In genomic region chrX:101079736-101080135, GRCh38 we compare ENCODE assay signal across 12 cellular contexts. TPM values are rescaled to one million over a fixed set of nuclear protein-coding genes. Genes with fewer than 3 reads are reported as not detected.
DNase-seq lines count a peak whose midpoint lies in the region; ATAC-seq, FAIRE-seq and TF ChIP-seq lines count a peak whose summit lies in the region.
"Had no signal": no experiment of that assay in that cellular context is flagged by ENCODE, and none has a peak within 500 bp of the region (broad histone marks: within the 10 kb centered on the region; RNA-seq: fewer than 3 reads in every experiment).

No MANE protein-coding gene starts in this region.

- no peak for TF ChIP-seq RAD21 in H1 (IDR thresholded peaks at IDR 0.05 in 1 of 2, conservative IDR thresholded peaks at IDR 0.05 in 1 of 2; ENCODE audit: low read depth in 2 of 2, low read length in 2 of 2)

- no peaks in the 10 kb centered on the region for H3K36me3 ChIP-seq in H1 (ENCODE audit: control insufficient read depth in 2 of 4, insufficient read depth in 4 of 4, low read length in 3 of 4)
- no peaks in the 10 kb centered on the region for H3K36me3 ChIP-seq in muscle layer of duodenum (ENCODE audit: control insufficient read depth in 1 of 2, insufficient read depth in 2 of 2, low read length in 2 of 2)
- no peaks in the 10 kb centered on the region for H3K36me3 ChIP-seq in transverse colon
- H3K36me3 ChIP-seq in CD8-positive, alpha-beta T cell (ENCODE audit: insufficient read depth, low read length), result no peaks in the 10 kb centered on the region

- no peak overlapping the region for H3K23ac ChIP-seq in H1 (ENCODE audit: insufficient read length)

- H3K27ac ChIP-seq in H1 (ENCODE audit: low read depth, low read length), result no peak overlapping the region
- H3K27ac ChIP-seq in muscle layer of duodenum (ENCODE audit: low read length), result no peak overlapping the region
- peak overlapping the region in 3 of 4 donors; percentile 50 to 75 (median 66) for H3K27ac ChIP-seq in transverse colon
- no peak overlapping the region for H3K27ac ChIP-seq in CD8-positive, alpha-beta T cell (ENCODE audit: low read depth, low read length)
- H3K27ac ChIP-seq: foreskin keratinocyte had no signal

- no peak overlapping the region for H3K4me3 Mint-ChIP-seq in CD8-positive, alpha-beta T cell
- H3K4me3 Mint-ChIP-seq: activated CD4-positive, alpha-beta T cell treated with anti-CD3 and anti-CD28 coated beads, Interleukin-2, amount 10 ng/mL, durations not matched to agents 24 days and 14 days; IgD-negative memory B cell had no signal

- peak overlapping the region; percentile 79 to 88 for H3K4me2 ChIP-seq in H1 (ENCODE audit: insufficient read depth in 1 of 2, low read depth in 2 of 2, low read length in 2 of 2)

- no peak overlapping the region for H2BK120ac ChIP-seq in H1 (replicated peaks; ENCODE audit: low read depth, low read length)

- intact Hi-C loops in transverse colon (cut with DNase I; ENCODE audit: low total_unique reads), result loop anchor here (5.0 kb wide), 1 partner anchor 538 kb away; the partner anchor contains the start of gene ARMCX6
- intact Hi-C loops in CD8-positive, alpha-beta T cell (cut with DNase I, micrococcal nuclease), result no loop called here

- CTCF ChIA-PET in H1 (lab: Charles Lee; ENCODE audit: partially characterized antibody), result no interaction called here
- CTCF ChIA-PET in CD8-positive, alpha-beta T cell (lab: Charles Lee), result no interaction called here

- H3K79me2 ChIP-seq in H1 (ENCODE audit: control insufficient read depth in 1 of 2, insufficient read depth in 2 of 2, low read length in 2 of 2), result no peaks in the 10 kb centered on the region

- in situ Hi-C loops in transverse colon (cut with MboI; ENCODE audit: low pct_ligation_motif_present in 1 of 4, low pct_unique_long_range_greater_than_20kb in 1 of 4, low sequenced_read_pairs in 3 of 4), result no loop called here

- no peak overlapping the region for H2BK20ac ChIP-seq in H1 (ENCODE audit: low read length)

- no peak for ATAC-seq in CD8-positive, alpha-beta T cell
- ATAC-seq: foreskin keratinocyte had no signal

- no peak for FAIRE-seq in H1 (lab: Jason Lieb, UNC)

- TF ChIP-seq POLR2A in H1 (IDR thresholded peaks at IDR 0.05; ENCODE audit: control extremely low read depth in 1 of 2, low read depth in 2 of 2, low read length in 2 of 2) (no peak), transverse colon (IDR thresholded peaks at IDR 0.05) (no peak)

- H3K27me3 ChIP-seq in H1 (replicated peaks in 1 of 4; ENCODE audit: control insufficient read depth in 3 of 4, extremely low read depth in 1 of 4, insufficient read depth in 3 of 4, low read length in 3 of 4) (peaks cover 0 to 2% (median 1%) of the 10 kb centered on the region in 4 experiments; a peak in 3 of 7 replicates), muscle layer of duodenum (ENCODE audit: low read depth, low read length) (no peaks in the 10 kb centered on the region), transverse colon (no peaks in the 10 kb centered on the region)
- no peaks in the 10 kb centered on the region for H3K27me3 ChIP-seq in CD8-positive, alpha-beta T cell (ENCODE audit: insufficient read depth, low read length)
- H3K27me3 ChIP-seq: foreskin keratinocyte had no signal

- 0% methylated on average over 1 of the region's 7 CpGs; no CpG with 5 or more reads in 1 of the 2 experiments for WGBS in H1 (ENCODE audit: extremely low coverage in 1 of 2, insufficient coverage in 1 of 2, insufficient read length in 1 of 2, insufficient replicate concordance in 2 of 2, low coverage in 1 of 2, low lambda C conversion rate in 2 of 2, missing lambda C conversion rate in 1 of 2), 2 experiments
- 46% methylated on average over 7 of the region's 7 CpGs; no CpG with 5 or more reads in 1 of the 2 donors for WGBS in transverse colon (ENCODE audit: low coverage in 1 of 2), 2 donors

- no peak overlapping the region; a peak in 1 of 7 replicates for H3K9ac ChIP-seq in H1 (replicated peaks in 1 of 4; ENCODE audit: extremely low read depth in 1 of 4, low read depth in 3 of 4, low read length in 3 of 4)

- no peak for TF ChIP-seq EP300 in H1 (IDR thresholded peaks at IDR 0.05; ENCODE audit: borderline replicate concordance in 1 of 2, low read depth in 2 of 2, low read length in 2 of 2)
- TF ChIP-seq EP300 in transverse colon (IDR thresholded peaks at IDR 0.05; ENCODE audit: low read depth), result no peak

- no peak overlapping the region for H3K56ac ChIP-seq in H1 (replicated peaks; ENCODE audit: insufficient read length, low read depth, low read length)

- no peaks in the 10 kb centered on the region for H3K9me3 Mint-ChIP-seq in CD8-positive, alpha-beta T cell
- H3K9me3 Mint-ChIP-seq: activated CD4-positive, alpha-beta T cell treated with anti-CD3 and anti-CD28 coated beads, Interleukin-2, amount 10 ng/mL, durations not matched to agents 24 days and 14 days; IgD-negative memory B cell had no signal

- no peak overlapping the region for H2AK5ac ChIP-seq in H1 (ENCODE audit: low read depth, low read length)

- 0 out of 2 replicates have a peak, but pooled peaks cover 8% of the 10 kb centered on the region for H3K23me2 ChIP-seq in H1 (ENCODE audit: low read depth, low read length)

- H2BK12ac ChIP-seq in H1 (ENCODE audit: low read depth, low read length), result no peak overlapping the region

- POLR2A ChIA-PET in H1 (lab: Charles Lee; ENCODE audit: partially characterized antibody), result interaction anchor here (0.6 to 1.4 kb wide), 2 partner anchors 12 to 45 kb away, joined by 7 read pairs; no protein-coding TSS in a partner anchor
- POLR2A ChIA-PET in CD8-positive, alpha-beta T cell (lab: Charles Lee), result no interaction called here

- no peaks in the 10 kb centered on the region for H4K20me1 ChIP-seq in H1 (replicated peaks in 1 of 2; ENCODE audit: control insufficient read depth in 1 of 2, insufficient read depth in 2 of 2, low read length in 2 of 2)

- no peaks in the 10 kb centered on the region for H3K9me3 ChIP-seq in H1 (ENCODE audit: insufficient read depth in 2 of 2, low read depth in 1 of 2, low read length in 1 of 2)
- H3K9me3 ChIP-seq in muscle layer of duodenum (ENCODE audit: control insufficient read depth in 1 of 2, low read length in 2 of 2), result no peaks in the 10 kb centered on the region
- no peaks in the 10 kb centered on the region for H3K9me3 ChIP-seq in transverse colon
- H3K9me3 ChIP-seq in CD8-positive, alpha-beta T cell (ENCODE audit: low read length), result no peaks in the 10 kb centered on the region

- no peak overlapping the region for H4K91ac ChIP-seq in H1 (replicated peaks; ENCODE audit: insufficient read length, low read length)

- H3K79me1 ChIP-seq in H1 (ENCODE audit: low read depth, low read length), result no peaks in the 10 kb centered on the region

- H3K4me1 ChIP-seq in H1 (replicated peaks in 1 of 4; ENCODE audit: control insufficient read depth in 3 of 4, insufficient read depth in 4 of 4, low read length in 3 of 4), result peaks cover 0 to 2% (median 0%) of the 10 kb centered on the region in 4 experiments; a peak in 1 of 7 replicates
- no peaks in the 10 kb centered on the region for H3K4me1 ChIP-seq in muscle layer of duodenum (ENCODE audit: control insufficient read depth in 1 of 2, insufficient read depth in 2 of 2, low read length in 2 of 2)
- no peaks in the 10 kb centered on the region for H3K4me1 ChIP-seq in transverse colon
- no peaks in the 10 kb centered on the region for H3K4me1 ChIP-seq in CD8-positive, alpha-beta T cell (ENCODE audit: insufficient read depth, low read length)

- peaks cover 27% of the 10 kb centered on the region for H3K27me3 Mint-ChIP-seq in CD8-positive, alpha-beta T cell (ENCODE audit: low read depth)

- H3K14ac ChIP-seq in H1 (ENCODE audit: insufficient read length), result no peak overlapping the region

- no peaks in the 10 kb centered on the region for H3K36me3 Mint-ChIP-seq in CD8-positive, alpha-beta T cell
- H3K36me3 Mint-ChIP-seq: IgD-negative memory B cell had no signal

- no peak overlapping the region for H3K27ac Mint-ChIP-seq in CD8-positive, alpha-beta T cell
- H3K27ac Mint-ChIP-seq: activated CD4-positive, alpha-beta T cell treated with anti-CD3 and anti-CD28 coated beads, Interleukin-2, amount 10 ng/mL, durations not matched to agents 24 days and 14 days; IgD-negative memory B cell had no signal

- H4K8ac ChIP-seq in H1 (ENCODE audit: extremely low read depth, insufficient read depth, low read length), result no peak overlapping the region

- no peak overlapping the region for H2BK15ac ChIP-seq in H1 (ENCODE audit: low read length)

- DNase-seq in SK-N-DZ (ENCODE audit: low spot score) (peak; percentile 6), H1 (ENCODE audit: low read depth in 1 of 2, low spot score in 2 of 2) (no peak), transverse colon (no peak), retina (no peak)
- DNase-seq in stimulated activated CD4-positive, alpha-beta T cell treated with anti-CD3 and anti-CD28 coated beads, Interleukin-2, amount 100 ng/mL, for 48 hours, result no peak
- DNase-seq in CD8-positive, alpha-beta T cell, result no peak
- DNase-seq: activated CD4-positive, alpha-beta T cell treated with anti-CD3 and anti-CD28 coated beads, Interleukin-2, amount 10 ng/mL, durations not matched to agents 24 days and 14 days; foreskin keratinocyte; GOT3; NCI-H1694 had no signal

- no peak overlapping the region for H3K18ac ChIP-seq in H1 (ENCODE audit: extremely low read depth, low read length)

- no peak overlapping the region for H2BK5ac ChIP-seq in H1 (ENCODE audit: low read depth, low read length)

- H4K5ac ChIP-seq in H1 (ENCODE audit: insufficient read length, low read depth, low read length), result no peak overlapping the region

- no peak overlapping the region for H3K4ac ChIP-seq in H1 (replicated peaks; ENCODE audit: insufficient read length, low read depth, low read length)

- no peak overlapping the region; the same call in 1 of the 2 replicates for H2AFZ ChIP-seq in H1 (ENCODE audit: low read length)

- peaks cover 8% of the 10 kb centered on the region for H3K4me1 Mint-ChIP-seq in CD8-positive, alpha-beta T cell (ENCODE audit: low read depth)
- H3K4me1 Mint-ChIP-seq: activated CD4-positive, alpha-beta T cell treated with anti-CD3 and anti-CD28 coated beads, Interleukin-2, amount 10 ng/mL, durations not matched to agents 24 days and 14 days had no signal

- H3K4me3 ChIP-seq in H1 (ENCODE audit: extremely low read depth in 1 of 4, insufficient read depth in 2 of 4, low read depth in 3 of 4, low read length in 4 of 4), result peak overlapping the region; percentile 72 to 95 (median 78); a peak in 5 of 8 replicates
- peak overlapping the region; percentile 63 to 73 for H3K4me3 ChIP-seq in muscle layer of duodenum (ENCODE audit: low read depth in 1 of 2, low read length in 2 of 2)
- peak overlapping the region in 3 of 4 donors; percentile 32 to 48 (median 33) for H3K4me3 ChIP-seq in transverse colon
- H3K4me3 ChIP-seq in CD8-positive, alpha-beta T cell (ENCODE audit: low read depth, low read length), result no peak overlapping the region

- TF ChIP-seq CTCF in H1 (IDR thresholded peaks at IDR 0.05; ENCODE audit: control extremely low read depth in 1 of 3, insufficient read depth in 1 of 3, low read depth in 1 of 3, low read length in 3 of 3) (no peak), transverse colon (IDR thresholded peaks at IDR 0.05) (no peak)
- no peak for TF ChIP-seq CTCF in CD8-positive, alpha-beta T cell (IDR thresholded peaks at IDR 0.05)

RNA-seq across cellular contexts. Expression of gene TMEM35A, which starts 1.1 kb away (rescaled TPM):
- 6.7 and 8.9 TPM in 2 replicates for polyA plus RNA-seq in SK-N-DZ (2014; cell fraction: cytosol; rRNA removed)
- polyA plus RNA-seq in SK-N-DZ (2014; cell fraction: nucleus; rRNA removed), result 2.4 and 3.0 TPM in 2 replicates
- total RNA-seq in H1 (2021; fragmentation: NEBNext Ultra II Directional; extraction: Animal tissue kit (Norgen Biotek cat#: 25700)), result 5.5 and 5.7 TPM in 2 replicates
- polyA plus RNA-seq in H1 (2011; rRNA removed), result 3.9 and 5.8 TPM in 2 replicates
- 5.3 TPM for polyA plus RNA-seq in H1 (2011; cell fraction: cytosol; rRNA removed)
- polyA plus RNA-seq in H1 (2011; cell fraction: nucleus; rRNA removed), result 3.3 TPM
- polyA plus RNA-seq in H1 (2012, experiment 1 of 2), result 4.5 to 5.9 TPM (median 5.5 TPM) in 4 replicates
- 4.1 TPM for polyA plus RNA-seq in H1 (2012, experiment 2 of 2)
- polyA plus RNA-seq in H1 (2013, experiment 1 of 2), result 7.0 TPM
- 8.9 TPM for polyA plus RNA-seq in H1 (2013, experiment 2 of 2)
- polyA minus RNA-seq in H1 (2011; rRNA and poly(A)+ RNA removed), result 5.9 and 6.7 TPM in 2 replicates
- 3.2 TPM for polyA minus RNA-seq in H1 (2011; cell fraction: cytosol; rRNA and poly(A)+ RNA removed)
- polyA minus RNA-seq in H1 (2011; cell fraction: nucleus; rRNA and poly(A)+ RNA removed), result 1.2 TPM
- 1 to 10 TPM; 2.0 to 9.1 (median 6.6) TPM for total RNA-seq in transverse colon
- total RNA-seq in CD8-positive, alpha-beta T cell, result not detected
- total RNA-seq: activated CD4-positive, alpha-beta T cell treated with anti-CD3 and anti-CD28 coated beads, Interleukin-2, amount 10 ng/mL, durations not matched to agents 24 days and 14 days had no signal
- polyA plus RNA-seq: IgD-negative memory B cell had no signal

RNA-seq across cellular contexts. Expression of gene CENPI, which starts 18.3 kb away (rescaled TPM):
- 17.7 and 27.6 TPM in 2 replicates for polyA plus RNA-seq in SK-N-DZ (2014; cell fraction: cytosol; rRNA removed)
- polyA plus RNA-seq in SK-N-DZ (2014; cell fraction: nucleus; rRNA removed), result 18.6 and 24.3 TPM in 2 replicates
- 20.8 and 22.5 TPM in 2 replicates for total RNA-seq in H1 (2021; fragmentation: NEBNext Ultra II Directional; extraction: Animal tissue kit (Norgen Biotek cat#: 25700))
- 4.6 and 7.2 TPM in 2 replicates for polyA plus RNA-seq in H1 (2011; rRNA removed)
- 9.9 TPM for polyA plus RNA-seq in H1 (2011; cell fraction: cytosol; rRNA removed)
- polyA plus RNA-seq in H1 (2011; cell fraction: nucleus; rRNA removed), result 9.7 TPM
- 11.9 to 17.3 TPM (median 13.3 TPM) in 4 replicates for polyA plus RNA-seq in H1 (2012, experiment 1 of 2)
- 0.85 TPM for polyA plus RNA-seq in H1 (2012, experiment 2 of 2)
- 10.6 TPM for polyA plus RNA-seq in H1 (2013, experiment 1 of 2)
- polyA plus RNA-seq in H1 (2013, experiment 2 of 2), result 11.5 TPM
- polyA minus RNA-seq in H1 (2011; rRNA and poly(A)+ RNA removed), result 37.7 and 46.4 TPM in 2 replicates
- polyA minus RNA-seq in H1 (2011; cell fraction: cytosol; rRNA and poly(A)+ RNA removed), result 12.3 TPM
- 41.3 TPM for polyA minus RNA-seq in H1 (2011; cell fraction: nucleus; rRNA and poly(A)+ RNA removed)
- total RNA-seq in transverse colon, result 1 to 10 TPM in 2 of 4 donors, under 1 TPM in 1, not detected in 1; 0.68 to 1.7 (median 1.2) TPM
- under 1 TPM; 0.35 to 0.44 TPM for total RNA-seq in CD8-positive, alpha-beta T cell

RNA-seq across cellular contexts. Expression of gene TRMT2B, which starts 27.8 kb away (rescaled TPM):
- 18.2 and 22.7 TPM in 2 replicates for polyA plus RNA-seq in SK-N-DZ (2014; cell fraction: cytosol; rRNA removed)
- polyA plus RNA-seq in SK-N-DZ (2014; cell fraction: nucleus; rRNA removed), result 7.1 and 14.1 TPM in 2 replicates
- total RNA-seq in H1 (2021; fragmentation: NEBNext Ultra II Directional; extraction: Animal tissue kit (Norgen Biotek cat#: 25700)), result 12.1 and 12.4 TPM in 2 replicates
- polyA plus RNA-seq in H1 (2011; rRNA removed), result 12.1 and 12.2 TPM in 2 replicates
- 13.7 TPM for polyA plus RNA-seq in H1 (2011; cell fraction: cytosol; rRNA removed)
- 10.6 TPM for polyA plus RNA-seq in H1 (2011; cell fraction: nucleus; rRNA removed)
- 9.9 to 12.3 TPM (median 10.5 TPM) in 4 replicates for polyA plus RNA-seq in H1 (2012, experiment 1 of 2)
- 7.9 TPM for polyA plus RNA-seq in H1 (2012, experiment 2 of 2)
- polyA plus RNA-seq in H1 (2013, experiment 1 of 2), result 7.9 TPM
- 7.7 TPM for polyA plus RNA-seq in H1 (2013, experiment 2 of 2)
- 20.0 and 22.2 TPM in 2 replicates for polyA minus RNA-seq in H1 (2011; rRNA and poly(A)+ RNA removed)
- 5.9 TPM for polyA minus RNA-seq in H1 (2011; cell fraction: cytosol; rRNA and poly(A)+ RNA removed)
- polyA minus RNA-seq in H1 (2011; cell fraction: nucleus; rRNA and poly(A)+ RNA removed), result 15.8 TPM
- 10 to 100 TPM; 14.9 to 25.4 (median 21.7) TPM for total RNA-seq in transverse colon
- 10 to 100 TPM; 27.8 to 28.0 TPM for total RNA-seq in CD8-positive, alpha-beta T cell

Comparison
In these comparisons a context has a peak if more than half of its experiments do, and no peak if none do; other contexts are left out.
1. H3K27ac ChIP-seq: peak in transverse colon (3 of 4); none in H1 (single experiment), muscle layer of duodenum (single experiment) and CD8-positive, alpha-beta T cell (single experiment).